Comparison of ENCODE assay signal across 9 cellular contexts in genomic region chrX:120672389-120672788, GRCh38. TPM values are rescaled to one million over a fixed set of nuclear protein-coding genes. Genes with fewer than 3 reads are reported as not detected.
DNase-seq lines count a peak whose midpoint lies in the region; ATAC-seq, FAIRE-seq and TF ChIP-seq lines count a peak whose summit lies in the region.
"Had no signal": no experiment of that assay in that cellular context is flagged by ENCODE, and none has a peak within 500 bp of the region (broad histone marks: within the 10 kb centered on the region; RNA-seq: fewer than 3 reads in every experiment).

No MANE protein-coding gene starts in this region.

- no peaks in the 10 kb centered on the region for H3K36me3 ChIP-seq in mammary epithelial cell (ENCODE audit: insufficient read depth, low read length)

- H3K9me3 ChIP-seq in mammary epithelial cell (replicated peaks; ENCODE audit: insufficient read depth, low read length) = no peaks in the 10 kb centered on the region

- dilution Hi-C loops in mammary epithelial cell (cut with HindIII; ENCODE audit: low sequenced_read_pairs) = loop anchor here (5.0 kb wide), 1 partner anchor 70 kb away; no protein-coding TSS in a partner anchor

- TF ChIP-seq CTCF in mammary epithelial cell (conservative IDR thresholded peaks at IDR 0.05 in 1 of 2, IDR thresholded peaks at IDR 0.05 in 1 of 2; ENCODE audit: extremely low read depth in 1 of 2, insufficient read depth in 1 of 2, low read depth in 1 of 2, low read length in 2 of 2) = no peak

- no TSS peak for BruUV-seq in mammary epithelial cell (replicated peaks; lab: Mats Ljungman, UMichigan)

- peak overlapping the region; percentile 55 for H2AFZ ChIP-seq in mammary epithelial cell (ENCODE audit: low read depth, low read length)

- H3K9ac ChIP-seq in mammary epithelial cell (ENCODE audit: insufficient read depth, low read length) = no peak overlapping the region

- ATAC-seq in HG03039 (IDR thresholded peaks at IDR 0.05; ENCODE audit: unreplicated experiment) = no peak

- in situ Hi-C loops in mammary epithelial cell (cut with MboI; ENCODE audit: low sequenced_read_pairs in 2 of 2) = no loop called here

- peak overlapping the region; percentile 60 for H3K27ac ChIP-seq in mammary epithelial cell (ENCODE audit: insufficient read depth, low read depth, low read length)

- no peak for FAIRE-seq in HTR-8/SVneo (lab: Jason Lieb, UNC)

- H3K4me3 ChIP-seq in mammary epithelial cell (replicated peaks in 1 of 3; ENCODE audit: insufficient read depth in 1 of 3, low read depth in 2 of 3, low read length in 3 of 3) = no peak overlapping the region

- WGBS in mammary epithelial cell (ENCODE audit: low coverage, missing lambda C conversion rate) = 20% methylated on average over 3 of the region's 3 CpGs

- peak overlapping the region; percentile 31 for H3K4me2 ChIP-seq in mammary epithelial cell (ENCODE audit: insufficient read depth, low read depth, low read length)

- DNase-seq in HTR-8/SVneo (ENCODE audit: insufficient read length, low spot score) (peak; percentile 3), mammary epithelial cell (peak; percentile 72), kidney glomerular epithelial cell (lab: John Stamatoyannopoulos, UW) (peak; percentile 29), ureter (ENCODE audit: low spot score) (peak; percentile 56), cerebellar nuclear complex (lab: John Stamatoyannopoulos, UW) (no peak)
- no peak for DNase-seq in stimulated activated CD4-positive, alpha-beta T cell treated with anti-CD3 and anti-CD28 coated beads, Interleukin-4, amount 100 ng/mL, for 1 hour
- DNase-seq: activated CD4-positive, alpha-beta T cell treated with anti-CD3 and anti-CD28 coated beads, Interleukin-2, amount 10 ng/mL, durations not matched to agents 24 days and 14 days; GOT3 had no signal

- peaks cover 8% of the 10 kb centered on the region for H3K4me1 ChIP-seq in mammary epithelial cell (ENCODE audit: insufficient read depth, low read length)

- intact Hi-C loops in mammary epithelial cell (cut with micrococcal nuclease) = no loop called here

- no peaks in the 10 kb centered on the region for H4K20me1 ChIP-seq in mammary epithelial cell (ENCODE audit: insufficient read depth, low read length)

- H3K79me2 ChIP-seq in mammary epithelial cell (ENCODE audit: insufficient read depth, low read length) = no peaks in the 10 kb centered on the region

- CTCF ChIA-PET in mammary epithelial cell (lab: Charles Lee; ENCODE audit: low non-redundant PET) = no interaction called here

- H3K27me3 ChIP-seq in mammary epithelial cell (ENCODE audit: insufficient read depth, low read length) = no peaks in the 10 kb centered on the region

RNA-seq across cellular contexts. Expression of gene C1GALT1C1, which starts 42.5 kb away (rescaled TPM):
- total RNA-seq in mammary epithelial cell (10 to 100 TPM; 10.4 to 17.0 TPM), ureter (22.4 TPM)
- polyA plus RNA-seq in mammary epithelial cell = 17.3 TPM
- polyA minus RNA-seq in mammary epithelial cell = 7.4 TPM

Comparison
In these comparisons a context has a peak if more than half of its experiments do, and no peak if none do; other contexts are left out.
1. DNase-seq: peak in HTR-8/SVneo (single experiment), mammary epithelial cell (single experiment), kidney glomerular epithelial cell (single experiment) and ureter (single experiment); none in stimulated activated CD4-positive, alpha-beta T cell treated with anti-CD3 and anti-CD28 coated beads, Interleukin-4, amount 100 ng/mL, for 1 hour (single experiment) and cerebellar nuclear complex (0 of 2).